20 cellular contexts compared by ENCODE assay signal in genomic region chr3:27963519-27963918, GRCh38.
DNase-seq lines count a peak whose midpoint lies in the region; ATAC-seq lines count a peak whose summit lies in the region.
"Had no signal": no experiment of that assay in that cellular context is flagged by ENCODE, and none has a peak within 500 bp of the region (broad histone marks: within the 10 kb centered on the region; RNA-seq: fewer than 3 reads in every experiment).

No MANE protein-coding gene starts in this region.

- peaks cover 9% of the 10 kb centered on the region for H3K36me3 Mint-ChIP-seq in central memory CD8-positive, alpha-beta T cell (ENCODE audit: insufficient read depth)
- H3K36me3 Mint-ChIP-seq in CD4-positive, alpha-beta memory T cell = no peaks in the 10 kb centered on the region

- ATAC-seq in central memory CD8-positive, alpha-beta T cell (replicated peaks; ENCODE audit: extremely low read depth, poor library complexity, severe bottlenecking) = no peak
- ATAC-seq in stimulated activated naive CD8-positive, alpha-beta T cell treated with anti-CD3 and anti-CD28 coated beads, Interleukin-15, Interleukin-2, amounts not matched to agents 100 U/mL and 50 U/mL, for 24 hours = peak; percentile 65
- no peak for ATAC-seq in GM18870 (IDR thresholded peaks at IDR 0.05; ENCODE audit: unreplicated experiment)
- ATAC-seq: PC-3 had no signal

- no peaks in the 10 kb centered on the region for H3K27me3 ChIP-seq in CD4-positive, alpha-beta memory T cell (ENCODE audit: insufficient read depth, low read length)
- H3K27me3 ChIP-seq: BLaER1 treated with 17β-estradiol and CSF1 and Interleukin-3, amounts not matched to agents 10 nM and 100 nM had no signal

- no peaks in the 10 kb centered on the region for H3K36me3 ChIP-seq in CD4-positive, alpha-beta memory T cell (ENCODE audit: insufficient read depth, low read length)
- H3K36me3 ChIP-seq: BLaER1 treated with 17β-estradiol and CSF1 and Interleukin-3, amounts not matched to agents 10 nM and 100 nM had no signal

- no peaks in the 10 kb centered on the region for H3K9me3 ChIP-seq in CD4-positive, alpha-beta memory T cell (ENCODE audit: control insufficient read depth in 1 of 2, low read length in 2 of 2)

- H3K9me3 Mint-ChIP-seq in central memory CD8-positive, alpha-beta T cell = no peaks in the 10 kb centered on the region
- peaks cover 0 to 3% (median 0%) of the 10 kb centered on the region in 8 donors for H3K9me3 Mint-ChIP-seq in CD4-positive, alpha-beta memory T cell
- H3K9me3 Mint-ChIP-seq: CD8-positive, alpha-beta memory T cell had no signal

- no peak overlapping the region for H3K4me3 ChIP-seq in CD4-positive, alpha-beta memory T cell (ENCODE audit: low read length in 2 of 2)
- H3K4me3 ChIP-seq: BLaER1 treated with 17β-estradiol and CSF1 and Interleukin-3, amounts not matched to agents 10 nM and 100 nM had no signal

- no peaks in the 10 kb centered on the region for H3K27me3 Mint-ChIP-seq in central memory CD8-positive, alpha-beta T cell
- H3K27me3 Mint-ChIP-seq in CD4-positive, alpha-beta memory T cell = no peaks in the 10 kb centered on the region
- H3K27me3 Mint-ChIP-seq: CD8-positive, alpha-beta memory T cell had no signal

- peak overlapping the region; percentile 11 for H3K27ac Mint-ChIP-seq in central memory CD8-positive, alpha-beta T cell (ENCODE audit: low read depth)
- no peak overlapping the region for H3K27ac Mint-ChIP-seq in CD4-positive, alpha-beta memory T cell

- H3K4me3 Mint-ChIP-seq in central memory CD8-positive, alpha-beta T cell = no peak overlapping the region
- H3K4me3 Mint-ChIP-seq in CD4-positive, alpha-beta memory T cell = no peak overlapping the region
- H3K4me3 Mint-ChIP-seq: CD8-positive, alpha-beta memory T cell had no signal

- no peak overlapping the region for H3K27ac ChIP-seq in CD4-positive, alpha-beta memory T cell (ENCODE audit: low read depth, low read length)
- H3K27ac ChIP-seq: BLaER1 treated with 17β-estradiol and CSF1 and Interleukin-3, amounts not matched to agents 10 nM and 100 nM had no signal

- peaks cover 26% of the 10 kb centered on the region for H3K4me1 Mint-ChIP-seq in central memory CD8-positive, alpha-beta T cell
- peaks cover 0 to 3% (median under 1%) of the 10 kb centered on the region in 4 donors for H3K4me1 Mint-ChIP-seq in CD4-positive, alpha-beta memory T cell

- POLR2A ChIA-PET in CD4-positive, alpha-beta memory T cell (lab: Charles Lee; ENCODE audit: partially characterized antibody) = no interaction called here

- H3K4me1 ChIP-seq in CD4-positive, alpha-beta memory T cell (ENCODE audit: insufficient read depth, low read length) = no peaks in the 10 kb centered on the region

- intact Hi-C loops in CD4-positive, alpha-beta memory T cell (cut with micrococcal nuclease) = no loop called here

- CTCF ChIA-PET in CD4-positive, alpha-beta memory T cell (lab: Charles Lee; ENCODE audit: partially characterized antibody) = no interaction called here

- DNase-seq in activated T-cell treated with anti-CD3 and anti-CD28 coated beads for 24 hours (ENCODE audit: low read depth) = peak; percentile 8
- DNase-seq in activated T-cell treated with anti-CD3 and anti-CD28 coated beads, Interleukin-2, amount 50 U/mL, for 1 hour = no peak
- DNase-seq in stimulated activated CD4-positive, alpha-beta T cell treated with anti-CD3 and anti-CD28 coated beads, TNF-alpha, amount 100 ng/mL, for 48 hours (ENCODE audit: low read depth in 3 of 3) = peak in 2 of 3 donors; percentile 5 to 7
- DNase-seq in stimulated activated CD4-positive, alpha-beta T cell treated with anti-CD3 and anti-CD28 coated beads, Interleukin-4, amount 100 ng/mL, for 4 hours = no peak
- no peak for DNase-seq in central memory CD8-positive, alpha-beta T cell (ENCODE audit: low spot score in 2 of 2)
- no peak for DNase-seq in stimulated activated naive CD8-positive, alpha-beta T cell treated with anti-CD3 and anti-CD28 coated beads, Interleukin-15, Interleukin-2, amounts not matched to agents 100 U/mL and 50 U/mL, for 24 hours
- no peak for DNase-seq in CD4-positive, alpha-beta memory T cell
- DNase-seq: CD8-positive, alpha-beta memory T cell; DMS53; EL; MM.1S; NCI-H1092 treated with DMSO at 0.1 percent for 48 hours; NCI-H146; NCI-H2029 treated with DMSO at 0.1 percent for 48 hours; NCI-H2171; NCI-H526; PC-3; RPMI8226 had no signal

Comparison
In these comparisons a context has a peak if more than half of its experiments do, and no peak if none do; other contexts are left out.
1. DNase-seq: peak in activated T-cell treated with anti-CD3 and anti-CD28 coated beads for 24 hours (single experiment) and stimulated activated CD4-positive, alpha-beta T cell treated with anti-CD3 and anti-CD28 coated beads, TNF-alpha, amount 100 ng/mL, for 48 hours (2 of 3); none in activated T-cell treated with anti-CD3 and anti-CD28 coated beads, Interleukin-2, amount 50 U/mL, for 1 hour (single experiment), stimulated activated CD4-positive, alpha-beta T cell treated with anti-CD3 and anti-CD28 coated beads, Interleukin-4, amount 100 ng/mL, for 4 hours (0 of 2), central memory CD8-positive, alpha-beta T cell (0 of 2), stimulated activated naive CD8-positive, alpha-beta T cell treated with anti-CD3 and anti-CD28 coated beads, Interleukin-15, Interleukin-2, amounts not matched to agents 100 U/mL and 50 U/mL, for 24 hours (single experiment) and CD4-positive, alpha-beta memory T cell (0 of 5).